In the genomic region with DNA sequence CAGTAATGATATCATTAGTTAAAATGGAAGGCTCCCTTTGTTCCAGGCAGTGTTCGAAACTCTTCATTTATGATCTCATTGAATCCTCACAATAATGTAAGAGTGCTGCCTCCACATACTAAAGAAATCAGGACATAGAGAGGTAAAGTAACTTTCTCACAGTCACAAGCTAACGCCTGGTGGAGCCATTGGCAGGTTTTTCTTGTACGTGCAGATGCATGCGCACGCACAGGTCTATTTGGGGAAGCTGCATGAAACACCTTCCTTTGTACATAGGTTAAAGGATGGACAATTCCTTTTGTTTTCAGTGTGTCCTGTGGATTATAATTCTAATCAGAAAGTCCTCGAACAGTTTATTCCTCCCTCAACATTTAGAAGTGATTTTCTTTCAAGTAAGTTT, we compare ENCODE assay signal across 16 cellular contexts.
"Had no signal": no experiment of that assay in that cellular context is flagged by ENCODE, and none has a peak within 500 bp of the region (broad histone marks: within the 10 kb centered on the region; RNA-seq: fewer than 3 reads in every experiment).

No MANE protein-coding gene starts in this region.

- H3K27ac ChIP-seq: brain microvascular endothelial cell, coronary artery, gastroesophageal sphincter, skin epidermis, vagina, WERI-Rb-1 had no signal

- DNase-seq: activated CD4-positive, alpha-beta T cell treated with anti-CD3 and anti-CD28 coated beads for 1 hour; activated CD8-positive, alpha-beta memory T cell treated with anti-CD3 and anti-CD28 coated beads for 24 hours; activated CD8-positive, alpha-beta memory T cell treated with anti-CD3 and anti-CD28 coated beads, Interleukin-2, amount 50 U/mL, for 48 hours; activated gamma-delta T cell treated with Interleukin-2 at 50 U/mL for 16 hours; activated naive CD8-positive, alpha-beta T cell treated with anti-CD3 and anti-CD28 coated beads for 36 hours; activated T-cell treated with anti-CD3 and anti-CD28 coated beads, Interleukin-2, amount 50 U/mL, for 72 hours; brain microvascular endothelial cell; occipital lobe; SW 1271; WERI-Rb-1 had no signal

- H3K4me3 ChIP-seq: coronary artery, gastroesophageal sphincter, skin epidermis, vagina had no signal

- H3K4me3 Mint-ChIP-seq: activated naive CD8-positive, alpha-beta T cell treated with anti-CD3 and anti-CD28 coated beads for 36 hours; activated T-cell treated with anti-CD3 and anti-CD28 coated beads, Interleukin-2, amount 50 U/mL, for 72 hours; stimulated activated naive CD8-positive, alpha-beta T cell treated with anti-CD3 and anti-CD28 coated beads, Interleukin-15, Interleukin-2, amounts not matched to agents 100 ng/mL and 50 ng/mL, for 24 hours had no signal

- ATAC-seq: activated T-cell treated with anti-CD3 and anti-CD28 coated beads, Interleukin-2, amount 50 U/mL, for 72 hours; gastroesophageal sphincter; left colon had no signal

- H3K9me3 ChIP-seq: gastroesophageal sphincter, vagina had no signal

- H3K27me3 ChIP-seq: brain microvascular endothelial cell, gastroesophageal sphincter, vagina had no signal

- H3K27me3 Mint-ChIP-seq: activated naive CD8-positive, alpha-beta T cell treated with anti-CD3 and anti-CD28 coated beads for 36 hours; stimulated activated naive CD8-positive, alpha-beta T cell treated with anti-CD3 and anti-CD28 coated beads, Interleukin-15, Interleukin-2, amounts not matched to agents 100 ng/mL and 50 ng/mL, for 24 hours had no signal

- H3K27ac Mint-ChIP-seq: activated naive CD8-positive, alpha-beta T cell treated with anti-CD3 and anti-CD28 coated beads for 36 hours; activated T-cell treated with anti-CD3 and anti-CD28 coated beads, Interleukin-2, amount 50 U/mL, for 72 hours; stimulated activated naive CD8-positive, alpha-beta T cell treated with anti-CD3 and anti-CD28 coated beads, Interleukin-15, Interleukin-2, amounts not matched to agents 100 ng/mL and 50 ng/mL, for 24 hours had no signal

- H3K36me3 ChIP-seq: brain microvascular endothelial cell, gastroesophageal sphincter, vagina, WERI-Rb-1 had no signal

- H3K9me3 Mint-ChIP-seq: activated T-cell treated with anti-CD3 and anti-CD28 coated beads, Interleukin-2, amount 50 U/mL, for 72 hours; stimulated activated naive CD8-positive, alpha-beta T cell treated with anti-CD3 and anti-CD28 coated beads, Interleukin-15, Interleukin-2, amounts not matched to agents 100 ng/mL and 50 ng/mL, for 24 hours had no signal
